In genomic region chr12:68896881-68897540, GRCh38 we compare ENCODE assay signal across 16 cellular contexts. TPM values are rescaled to one million over a fixed set of nuclear protein-coding genes. Genes with fewer than 3 reads are reported as not detected.
DNase-seq lines count a peak whose midpoint lies in the region; ATAC-seq and TF ChIP-seq lines count a peak whose summit lies in the region.
"Had no signal": no experiment of that assay in that cellular context is flagged by ENCODE, and none has a peak within 500 bp of the region (broad histone marks: within the 10 kb centered on the region; RNA-seq: fewer than 3 reads in every experiment).

No MANE protein-coding gene starts in this region.

- H3K27ac ChIP-seq in right atrium auricular region (peak overlapping the region in 1 of 2 donors; percentile 16), subcutaneous abdominal adipose tissue (ENCODE audit: low read depth, low read length) (peak overlapping the region; percentile 59)
- H3K27ac ChIP-seq: A549, colonic mucosa, neutrophil had no signal

- DNase-seq in Right ventricle myocardium inferior (ENCODE audit: missing footprints) (no peak), right atrium auricular region (ENCODE audit: low spot score) (no peak), NCI-H226 (peak; percentile 4), germinal center (ENCODE audit: low spot score) (peak; percentile 40), GM20000 (ENCODE audit: low spot score) (no peak), cortex of kidney (lab: John Stamatoyannopoulos, UW) (no peak), hypothalamus (lab: John Stamatoyannopoulos, UW) (no peak)
- DNase-seq: activated CD4-positive, alpha-beta T cell treated with anti-CD3 and anti-CD28 coated beads, Interleukin-2, amount 50 U/mL, for 1 hour; amygdala; Calu3; colonic mucosa; NCI-H1417 treated with DMSO at 0.1 percent for 48 hours had no signal

- H3K9me3 ChIP-seq in right atrium auricular region (no peaks in the 10 kb centered on the region), subcutaneous abdominal adipose tissue (ENCODE audit: control insufficient read depth in 5 of 5, low read length in 5 of 5) (no peaks in the 10 kb centered on the region)
- H3K9me3 ChIP-seq: A549, colonic mucosa, neutrophil had no signal

- no peaks in the 10 kb centered on the region for H3K36me3 ChIP-seq in right atrium auricular region
- peaks cover 2 to 26% (median 14%) of the 10 kb centered on the region in 5 donors for H3K36me3 ChIP-seq in subcutaneous abdominal adipose tissue (ENCODE audit: control insufficient read depth in 5 of 5, insufficient read depth in 5 of 5, low read length in 5 of 5)
- H3K36me3 ChIP-seq: colonic mucosa, neutrophil had no signal

- intact Hi-C loops in Right ventricle myocardium inferior (cut with DNase I), result no loop called here

- TF ChIP-seq CTCF in right atrium auricular region (IDR thresholded peaks at IDR 0.05) (no peak), GM20000 (IDR thresholded peaks at IDR 0.05; ENCODE audit: extremely low read depth, missing control alignments) (no peak)

- H3K4me1 ChIP-seq in right atrium auricular region, result no peaks in the 10 kb centered on the region
- peaks cover 0 to 38% (median 27%) of the 10 kb centered on the region in 5 donors for H3K4me1 ChIP-seq in subcutaneous abdominal adipose tissue (ENCODE audit: control insufficient read depth in 5 of 5, insufficient read depth in 5 of 5, low read length in 5 of 5)
- H3K4me1 ChIP-seq: colonic mucosa had no signal

- H3K27me3 ChIP-seq in right atrium auricular region, result no peaks in the 10 kb centered on the region
- no peaks in the 10 kb centered on the region for H3K27me3 ChIP-seq in subcutaneous abdominal adipose tissue (ENCODE audit: control insufficient read depth in 5 of 5, insufficient read depth in 4 of 5, low read length in 5 of 5)
- H3K27me3 ChIP-seq: colonic mucosa, neutrophil had no signal

- H3K4me3 ChIP-seq in right atrium auricular region, result no peak overlapping the region
- H3K4me3 ChIP-seq in subcutaneous abdominal adipose tissue (ENCODE audit: low read depth in 1 of 5, low read length in 5 of 5), result no peak overlapping the region
- H3K4me3 ChIP-seq: A549, colonic mucosa had no signal

- ATAC-seq in Right ventricle myocardium inferior, result peak; percentile 34
- ATAC-seq: A549, HCT116 had no signal

- no peak overlapping the region for H3K9ac ChIP-seq in subcutaneous abdominal adipose tissue (ENCODE audit: low read length in 5 of 5)

RNA-seq across cellular contexts. Expression of gene CPM, which starts 36.0 kb away (rescaled TPM):
- total RNA-seq in Right ventricle myocardium inferior (7.5 TPM), right atrium auricular region (10 to 100 TPM; 19.8 to 21.9 TPM)

Comparison
In these comparisons a context has a peak if more than half of its experiments do, and no peak if none do; other contexts are left out.
1. DNase-seq: peak in NCI-H226 (single experiment) and germinal center (single experiment); none in Right ventricle myocardium inferior (single experiment), right atrium auricular region (single experiment), GM20000 (single experiment), cortex of kidney (single experiment) and hypothalamus (0 of 51).